In genomic region chr10:27558612-27559020, GRCh38 we compare ENCODE assay signal across 9 cellular contexts. TPM values are rescaled to one million over a fixed set of nuclear protein-coding genes. Genes with fewer than 3 reads are reported as not detected.
DNase-seq lines count a peak whose midpoint lies in the region; ATAC-seq and TF ChIP-seq lines count a peak whose summit lies in the region.
"Had no signal": no experiment of that assay in that cellular context is flagged by ENCODE, and none has a peak within 500 bp of the region (broad histone marks: within the 10 kb centered on the region; RNA-seq: fewer than 3 reads in every experiment).

No MANE protein-coding gene starts in this region.

- WGBS in stomach, 5 donors = 0 to 8% (median 3%) methylated on average over 3 of the region's 3 CpGs

- TF ChIP-seq POLR2A in stomach (IDR thresholded peaks at IDR 0.05) = no peak

- no peaks in the 10 kb centered on the region for H3K36me3 ChIP-seq in BE2C
- no peaks in the 10 kb centered on the region for H3K36me3 ChIP-seq in stomach

- H3K27ac ChIP-seq in stomach = no peak overlapping the region

- H3K4me3 ChIP-seq in BE2C (ENCODE audit: low read depth, low read length) (no peak overlapping the region), stomach (no peak overlapping the region)

- H3K27me3 ChIP-seq in BE2C (no peaks in the 10 kb centered on the region), stomach (no peaks in the 10 kb centered on the region)

- TF ChIP-seq EP300 in stomach (IDR thresholded peaks at IDR 0.05) = no peak

- H3K4me1 ChIP-seq in BE2C = no peaks in the 10 kb centered on the region
- peaks cover 0 to 6% (median 0%) of the 10 kb centered on the region in 4 donors for H3K4me1 ChIP-seq in stomach

- peak; percentile 45 for DNase-seq in BE2C
- DNase-seq in RKO (ENCODE audit: low spot score) = peak; percentile 81
- DNase-seq in central memory CD4-positive, alpha-beta T cell = peak; percentile 14
- peak; percentile 5 for DNase-seq in kidney glomerular epithelial cell (lab: John Stamatoyannopoulos, UW)
- DNase-seq in stomach = peak; percentile 42
- DNase-seq: activated B cell treated with CpG ODN at 0.5 μM for 24 hours had no signal

- TF ChIP-seq CTCF in BE2C (IDR thresholded peaks at IDR 0.05; ENCODE audit: low read depth, low read length) = peak; percentile 77
- peak; percentile 63 for TF ChIP-seq CTCF in GM12872 (IDR thresholded peaks at IDR 0.05; ENCODE audit: insufficient read depth, low read depth, low read length)
- TF ChIP-seq CTCF in stomach (IDR thresholded peaks at IDR 0.05) = peak in 5 of 7 experiments; percentile 44 to 78 (median 57)

- peak; percentile 81 for ATAC-seq in HG03103 (IDR thresholded peaks at IDR 0.05; ENCODE audit: low read depth, unreplicated experiment)
- no peak for ATAC-seq in HG02840 (IDR thresholded peaks at IDR 0.05; ENCODE audit: low FRiP score, unreplicated experiment)

- intact Hi-C loops in stomach (cut with DNase I; ENCODE audit: low total_unique reads) = loop anchor here (10.0 kb wide), 1 partner anchor 96 kb away; no protein-coding TSS in a partner anchor

- H3K9me3 ChIP-seq in BE2C = no peaks in the 10 kb centered on the region
- no peaks in the 10 kb centered on the region for H3K9me3 ChIP-seq in stomach

RNA-seq across cellular contexts. Expression of gene RAB18, which starts 54.5 kb away (rescaled TPM):
- 103 TPM for polyA plus RNA-seq in BE2C (2012; ENCODE audit: insufficient read depth, insufficient read length, low read depth)
- total RNA-seq in stomach = 100 to 1,000 TPM in 1 of 5 donors, 10 to 100 TPM in 3, 1 to 10 TPM in 1; 4.9 to 111 (median 34.4) TPM
- polyA plus RNA-seq in stomach = 10 to 100 TPM; 18.1 to 60.2 (median 38.9) TPM

Comparison
In these comparisons a context has a peak if more than half of its experiments do, and no peak if none do; other contexts are left out.
1. DNase-seq: peak in every context shown above with its lines; median percentile 81 in RKO; 45 in BE2C; 42 in stomach; 14 in central memory CD4-positive, alpha-beta T cell; 5 in kidney glomerular epithelial cell.